15 cellular contexts compared by ENCODE assay signal in genomic region chr16:11263737-11264136, GRCh38. TPM values are rescaled to one million over a fixed set of nuclear protein-coding genes. Genes with fewer than 3 reads are reported as not detected.
DNase-seq lines count a peak whose midpoint lies in the region; ATAC-seq and TF ChIP-seq lines count a peak whose summit lies in the region.
"Had no signal": no experiment of that assay in that cellular context is flagged by ENCODE, and none has a peak within 500 bp of the region (broad histone marks: within the 10 kb centered on the region; RNA-seq: fewer than 3 reads in every experiment).

No MANE protein-coding gene starts in this region.

- no peaks in the 10 kb centered on the region for H3K27me3 Mint-ChIP-seq in CD4-positive, alpha-beta T cell
- peaks cover 11% of the 10 kb centered on the region for H3K27me3 Mint-ChIP-seq in T-helper 1 cell treated with Interleukin-12 subunit alpha and Interleukin-12 subunit beta and Interleukin-4 antibody, amounts not matched to agents 30 μg/mL and 1 μg/mL, for 36 hours (ENCODE audit: low read depth)
- peaks cover 8 to 9% of the 10 kb centered on the region in 2 donors for H3K27me3 Mint-ChIP-seq in natural killer cell (ENCODE audit: low read depth in 2 of 2)

- ATAC-seq in CD4-positive, alpha-beta T cell (ENCODE audit: poor library complexity): peak; percentile 82
- ATAC-seq in natural killer cell (peak; percentile 31 to 63 (median 50)), HG03565 (IDR thresholded peaks at IDR 0.05; ENCODE audit: unreplicated experiment) (no peak), HG03280 (IDR thresholded peaks at IDR 0.05; ENCODE audit: unreplicated experiment) (no peak)
- ATAC-seq: psoas muscle had no signal

- DNase-seq in CD4-positive, alpha-beta T cell: peak in 5 of 10 experiments; percentile 30 to 46 (median 34)
- DNase-seq in activated effector memory CD4-positive, alpha-beta T cell treated with Interleukin-2 at 50 U/mL for 16 hours: peak; percentile 22
- no peak for DNase-seq in natural killer cell
- DNase-seq in NCI-H128 (lab: John Stamatoyannopoulos, UW; ENCODE audit: unreplicated experiment): no peak
- DNase-seq in HuH-7 (ENCODE audit: low spot score): no peak
- DNase-seq: midbrain, NCI-H1105, NCI-H82, psoas muscle had no signal

- no peaks in the 10 kb centered on the region for H3K9me3 ChIP-seq in CD4-positive, alpha-beta T cell (ENCODE audit: control insufficient read depth, low read length)
- H3K9me3 ChIP-seq: psoas muscle had no signal

- POLR2A ChIA-PET in CD4-positive, alpha-beta T cell (lab: Charles Lee): interaction anchor here (0.6 to 1.6 kb wide), 8 partner anchors 9 to 98 kb away, joined by 3 to 12 read pairs (median 4); no protein-coding TSS in a partner anchor

- CTCF ChIA-PET in CD4-positive, alpha-beta T cell (lab: Charles Lee): interaction anchor here (1.1 kb wide), 1 partner anchor 310 kb away, joined by 5 read pairs; no protein-coding TSS in a partner anchor

- H3K27ac ChIP-seq in CD4-positive, alpha-beta T cell (ENCODE audit: low read depth, low read length): no peak overlapping the region
- H3K27ac ChIP-seq: psoas muscle had no signal

- peak overlapping the region; percentile 73 for H3K27ac Mint-ChIP-seq in CD4-positive, alpha-beta T cell
- H3K27ac Mint-ChIP-seq in T-helper 1 cell treated with Interleukin-12 subunit alpha and Interleukin-12 subunit beta and Interleukin-4 antibody, amounts not matched to agents 30 μg/mL and 1 μg/mL, for 36 hours: peak overlapping the region; percentile 76
- H3K27ac Mint-ChIP-seq in natural killer cell: peak overlapping the region in 1 of 2 donors; percentile 24

- no peaks in the 10 kb centered on the region for H3K36me3 Mint-ChIP-seq in CD4-positive, alpha-beta T cell (ENCODE audit: low read depth)
- no peaks in the 10 kb centered on the region for H3K36me3 Mint-ChIP-seq in T-helper 1 cell treated with Interleukin-12 subunit alpha and Interleukin-12 subunit beta and Interleukin-4 antibody, amounts not matched to agents 30 μg/mL and 1 μg/mL, for 36 hours (ENCODE audit: low read depth)
- no peaks in the 10 kb centered on the region for H3K36me3 Mint-ChIP-seq in natural killer cell

- no peaks in the 10 kb centered on the region for H3K9me3 Mint-ChIP-seq in CD4-positive, alpha-beta T cell
- H3K9me3 Mint-ChIP-seq in T-helper 1 cell treated with Interleukin-12 subunit alpha and Interleukin-12 subunit beta and Interleukin-4 antibody, amounts not matched to agents 30 μg/mL and 1 μg/mL, for 36 hours: no peaks in the 10 kb centered on the region
- no peaks in the 10 kb centered on the region for H3K9me3 Mint-ChIP-seq in natural killer cell

- H3K4me1 Mint-ChIP-seq in CD4-positive, alpha-beta T cell (ENCODE audit: low read depth): peaks cover 30% of the 10 kb centered on the region
- peaks cover 33% of the 10 kb centered on the region for H3K4me1 Mint-ChIP-seq in T-helper 1 cell treated with Interleukin-12 subunit alpha and Interleukin-12 subunit beta and Interleukin-4 antibody, amounts not matched to agents 30 μg/mL and 1 μg/mL, for 36 hours (ENCODE audit: low read depth)
- H3K4me1 Mint-ChIP-seq in natural killer cell: peaks cover 9 to 11% of the 10 kb centered on the region in 2 donors

- H3K27me3 ChIP-seq in CD4-positive, alpha-beta T cell (ENCODE audit: control insufficient read depth, insufficient read depth, low read length): no peaks in the 10 kb centered on the region

- TF ChIP-seq CTCF in CD4-positive, alpha-beta T cell (IDR thresholded peaks at IDR 0.05): no peak
- no peak for TF ChIP-seq CTCF in natural killer cell (IDR thresholded peaks at IDR 0.05)

- intact Hi-C loops in CD4-positive, alpha-beta T cell (cut with DNase I, micrococcal nuclease): no loop called here
- intact Hi-C loops in natural killer cell (cut with micrococcal nuclease): no loop called here

- H3K4me3 Mint-ChIP-seq in CD4-positive, alpha-beta T cell: peak overlapping the region; percentile 72
- H3K4me3 Mint-ChIP-seq in T-helper 1 cell treated with Interleukin-12 subunit alpha and Interleukin-12 subunit beta and Interleukin-4 antibody, amounts not matched to agents 30 μg/mL and 1 μg/mL, for 36 hours: peak overlapping the region; percentile 36
- no peak overlapping the region for H3K4me3 Mint-ChIP-seq in natural killer cell

RNA-seq across cellular contexts. Expression of gene TNP2, which starts 5.4 kb away (rescaled TPM):
- total RNA-seq in CD4-positive, alpha-beta T cell: not detected
- total RNA-seq in natural killer cell: not detected
- total RNA-seq: activated CD8-positive, alpha-beta memory T cell treated with anti-CD3 and anti-CD28 coated beads for 36 hours; cardiac septum; psoas muscle; urinary bladder had no signal

RNA-seq across cellular contexts. Expression of gene SOCS1, which starts 7.7 kb away (rescaled TPM):
- total RNA-seq in CD4-positive, alpha-beta T cell: 10 to 100 TPM; 71.3 to 71.4 TPM
- total RNA-seq in natural killer cell: 10 to 100 TPM; 21.7 to 74.7 (median 27.2) TPM

RNA-seq across cellular contexts. Expression of gene PRM3, which starts 9.7 kb away (rescaled TPM):
- total RNA-seq in CD4-positive, alpha-beta T cell: not detected
- total RNA-seq in natural killer cell: not detected
- total RNA-seq: activated CD8-positive, alpha-beta memory T cell treated with anti-CD3 and anti-CD28 coated beads for 36 hours; cardiac septum; psoas muscle; urinary bladder had no signal

RNA-seq across cellular contexts. Expression of gene PRM2, which starts 12.5 kb away (rescaled TPM):
- not detected for total RNA-seq in CD4-positive, alpha-beta T cell
- total RNA-seq in natural killer cell: not detected
- total RNA-seq: activated CD8-positive, alpha-beta memory T cell treated with anti-CD3 and anti-CD28 coated beads for 36 hours; cardiac septum; psoas muscle; urinary bladder had no signal

RNA-seq across cellular contexts. Expression of gene PRM1, which starts 17.4 kb away (rescaled TPM):
- not detected for total RNA-seq in CD4-positive, alpha-beta T cell
- not detected for total RNA-seq in natural killer cell
- total RNA-seq: activated CD8-positive, alpha-beta memory T cell treated with anti-CD3 and anti-CD28 coated beads for 36 hours; cardiac septum; psoas muscle; urinary bladder had no signal

Comparison
In these comparisons a context has a peak if more than half of its experiments do, and no peak if none do; other contexts are left out.
1. ATAC-seq: peak in CD4-positive, alpha-beta T cell (single experiment) and natural killer cell (3 of 3); none in HG03565 (single experiment) and HG03280 (single experiment).